Comparison of ENCODE assay signal across 27 cellular contexts in genomic region chr20:1879369-1879768, GRCh38. TPM values are rescaled to one million over a fixed set of nuclear protein-coding genes. Genes with fewer than 3 reads are reported as not detected.
"Had no signal": no experiment of that assay in that cellular context is flagged by ENCODE, and none has a peak within 500 bp of the region (broad histone marks: within the 10 kb centered on the region; RNA-seq: fewer than 3 reads in every experiment).

No MANE protein-coding gene starts in this region.

- DNase-seq: activated CD4-positive, alpha-beta memory T cell treated with anti-CD3 and anti-CD28 coated beads, Interleukin-2, amount 10 ng/mL, durations not matched to agents 7 days and 5 days; activated CD4-positive, alpha-beta T cell treated with anti-CD3 and anti-CD28 coated beads, Interleukin-2, amount 10 ng/mL, durations not matched to agents 24 days and 14 days; activated CD4-positive, CD25-positive, alpha-beta regulatory T cell treated with anti-CD3 and anti-CD28 coated beads, Interleukin-2, amount 50 U/mL, for 72 hours; activated CD8-positive, alpha-beta memory T cell treated with anti-CD3 and anti-CD28 coated beads, Interleukin-2, amount 10 ng/mL, durations not matched to agents 7 days and 5 days; activated naive CD4-positive, alpha-beta T cell; activated T-cell treated with anti-CD3 and anti-CD28 coated beads, Interleukin-2, amount 50 U/mL, for 72 hours; adrenal gland; aorta; body of pancreas; head of caudate nucleus; hypothalamus; kidney glomerular epithelial cell; left ventricle myocardium inferior; nucleus accumbens; stimulated activated CD4-positive, alpha-beta T cell treated with anti-CD3 and anti-CD28 coated beads, Interleukin-15, amount 100 ng/mL, for 24 hours; stimulated activated naive CD4-positive, alpha-beta T cell treated with Interleukin-2 at 50 U/mL for 16 hours; T-helper 17 cell; T1000; testis; transverse colon had no signal

- ATAC-seq: activated CD8-positive, alpha-beta memory T cell treated with anti-CD3 and anti-CD28 coated beads, Interleukin-2, amount 10 ng/mL, durations not matched to agents 7 days and 5 days; activated naive CD4-positive, alpha-beta T cell treated with anti-CD3 and anti-CD28 coated beads, Interleukin-2, amount 50 U/mL, for 72 hours; activated T-cell treated with anti-CD3 and anti-CD28 coated beads, Interleukin-2, amount 50 U/mL, for 72 hours; body of pancreas; mucosa of descending colon; natural killer cell treated with Interleukin-12 subunit alpha and Interleukin-12 subunit beta and Interleukin-15 and Interleukin-18, amount 100 ng/mL, for 72 hours; T-helper 17 cell had no signal

- H3K4me1 ChIP-seq: adrenal gland, parathyroid adenoma, testis had no signal

- H3K4me3 ChIP-seq: adrenal gland, body of pancreas, left ventricle myocardium inferior, lung, mucosa of descending colon, right atrium auricular region, smooth muscle cell, testis, transverse colon had no signal

- H3K27ac Mint-ChIP-seq: activated CD4-positive, alpha-beta memory T cell treated with anti-CD3 and anti-CD28 coated beads, Interleukin-2, amount 10 ng/mL, durations not matched to agents 7 days and 5 days; activated CD4-positive, alpha-beta T cell treated with anti-CD3 and anti-CD28 coated beads, Interleukin-2, amount 10 ng/mL, durations not matched to agents 24 days and 14 days; activated CD8-positive, alpha-beta memory T cell treated with anti-CD3 and anti-CD28 coated beads, Interleukin-2, amount 10 ng/mL, durations not matched to agents 7 days and 5 days; activated T-cell treated with anti-CD3 and anti-CD28 coated beads, Interleukin-2, amount 50 U/mL, for 72 hours; natural killer cell treated with Interleukin-12 subunit alpha and Interleukin-12 subunit beta and Interleukin-15 and Interleukin-18, amount 100 ng/mL, for 72 hours; T-helper 17 cell had no signal

- H3K9me3 ChIP-seq: adrenal gland, body of pancreas, left ventricle myocardium inferior, mucosa of descending colon, right atrium auricular region, testis, transverse colon had no signal

- H3K27ac ChIP-seq: adrenal gland, body of pancreas, left ventricle myocardium inferior, parathyroid adenoma, right atrium auricular region, testis, transverse colon had no signal

- H3K36me3 ChIP-seq: adrenal gland, left ventricle myocardium inferior, right atrium auricular region, transverse colon had no signal

- H3K27me3 ChIP-seq: adrenal gland, body of pancreas, right atrium auricular region, testis, transverse colon had no signal

- H3K36me3 Mint-ChIP-seq: activated CD8-positive, alpha-beta memory T cell treated with anti-CD3 and anti-CD28 coated beads, Interleukin-2, amount 10 ng/mL, durations not matched to agents 7 days and 5 days; activated naive CD4-positive, alpha-beta T cell treated with anti-CD3 and anti-CD28 coated beads, Interleukin-2, amount 50 U/mL, for 72 hours; natural killer cell treated with Interleukin-12 subunit alpha and Interleukin-12 subunit beta and Interleukin-15 and Interleukin-18, amount 100 ng/mL, for 72 hours had no signal

- H3K4me3 Mint-ChIP-seq: activated CD4-positive, alpha-beta memory T cell treated with anti-CD3 and anti-CD28 coated beads, Interleukin-2, amount 10 ng/mL, durations not matched to agents 7 days and 5 days; activated CD4-positive, alpha-beta T cell treated with anti-CD3 and anti-CD28 coated beads, Interleukin-2, amount 10 ng/mL, durations not matched to agents 24 days and 14 days; activated CD8-positive, alpha-beta memory T cell treated with anti-CD3 and anti-CD28 coated beads, Interleukin-2, amount 10 ng/mL, durations not matched to agents 7 days and 5 days; activated T-cell treated with anti-CD3 and anti-CD28 coated beads, Interleukin-2, amount 50 U/mL, for 72 hours; natural killer cell treated with Interleukin-12 subunit alpha and Interleukin-12 subunit beta and Interleukin-15 and Interleukin-18, amount 100 ng/mL, for 72 hours; T-helper 17 cell had no signal

- H3K9me3 Mint-ChIP-seq: activated CD4-positive, alpha-beta memory T cell treated with anti-CD3 and anti-CD28 coated beads, Interleukin-2, amount 10 ng/mL, durations not matched to agents 7 days and 5 days; activated CD4-positive, alpha-beta T cell treated with anti-CD3 and anti-CD28 coated beads, Interleukin-2, amount 10 ng/mL, durations not matched to agents 24 days and 14 days; activated naive CD4-positive, alpha-beta T cell treated with anti-CD3 and anti-CD28 coated beads, Interleukin-2, amount 50 U/mL, for 72 hours; activated T-cell treated with anti-CD3 and anti-CD28 coated beads, Interleukin-2, amount 50 U/mL, for 72 hours; natural killer cell treated with Interleukin-12 subunit alpha and Interleukin-12 subunit beta and Interleukin-15 and Interleukin-18, amount 100 ng/mL, for 72 hours had no signal

RNA-seq across cellular contexts. Expression of gene SIRPA, which starts 15.8 kb away (rescaled TPM):
- total RNA-seq: activated CD4-positive, alpha-beta memory T cell treated with anti-CD3 and anti-CD28 coated beads, Interleukin-2, amount 10 ng/mL, durations not matched to agents 7 days and 5 days; activated CD8-positive, alpha-beta memory T cell treated with anti-CD3 and anti-CD28 coated beads, Interleukin-2, amount 10 ng/mL, durations not matched to agents 7 days and 5 days had no signal
